In the genomic region with DNA sequence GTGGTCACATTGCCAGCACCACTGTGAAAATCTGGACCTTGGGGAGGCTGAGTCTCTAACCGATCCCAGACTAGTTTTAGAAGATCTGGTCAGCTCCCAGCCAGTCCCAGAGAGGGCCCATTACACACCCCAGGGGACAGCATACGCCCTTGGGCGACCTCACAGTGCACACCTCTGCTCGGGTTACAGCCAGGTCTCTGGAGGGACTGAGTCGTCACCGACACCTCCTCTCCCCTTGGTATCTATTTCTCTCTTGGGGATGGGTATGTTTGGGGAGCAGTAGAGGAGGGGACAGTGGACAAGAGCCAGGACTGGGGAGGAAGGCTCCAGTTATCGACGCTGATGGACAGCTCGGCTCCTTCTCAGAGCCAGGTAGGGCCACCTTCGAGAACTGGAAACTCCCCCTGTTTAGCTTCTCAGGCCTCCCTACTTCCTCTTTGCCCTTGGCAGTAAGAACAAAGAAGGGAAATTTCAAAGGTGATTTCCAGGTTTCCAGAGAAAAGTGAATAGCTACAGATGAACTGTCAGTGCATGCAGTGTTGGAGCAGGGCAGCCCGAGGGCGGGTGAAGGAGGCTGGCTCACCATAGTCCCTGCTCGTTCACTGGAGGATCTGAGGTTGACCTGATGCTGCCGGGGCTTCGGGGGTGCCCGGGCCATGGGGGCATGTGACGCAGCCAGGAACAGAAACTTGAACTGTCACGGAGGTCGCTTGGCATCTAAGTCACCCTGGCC, we compare ENCODE assay signal across 9 cellular contexts. TPM values are rescaled to one million over a fixed set of nuclear protein-coding genes. Genes with fewer than 3 reads are reported as not detected.
DNase-seq lines count a peak whose midpoint lies in the region; ATAC-seq, FAIRE-seq and TF ChIP-seq lines count a peak whose summit lies in the region.
"Had no signal": no experiment of that assay in that cellular context is flagged by ENCODE, and none has a peak within 500 bp of the region (broad histone marks: within the 10 kb centered on the region; RNA-seq: fewer than 3 reads in every experiment).

No MANE protein-coding gene starts in this region.

- in situ Hi-C loops in gastrocnemius medialis (cut with MboI; ENCODE audit: low sequenced_read_pairs in 4 of 4): no loop called here

- H3K36me3 ChIP-seq in HEK293 (ENCODE audit: control insufficient read depth in 2 of 2, insufficient read depth in 1 of 2, low read length in 2 of 2): no peaks in the 10 kb centered on the region
- H3K36me3 ChIP-seq in ascending aorta: no peaks in the 10 kb centered on the region
- H3K36me3 ChIP-seq in gastrocnemius medialis: no peaks in the 10 kb centered on the region

- peaks cover 19% of the 10 kb centered on the region for H3K4me1 Mint-ChIP-seq in glutamatergic neuron (ENCODE audit: low read depth, unreplicated experiment)

- H3K27me3 Mint-ChIP-seq in glutamatergic neuron (ENCODE audit: unreplicated experiment): peaks cover 11% of the 10 kb centered on the region

- H3K36me3 Mint-ChIP-seq in glutamatergic neuron (ENCODE audit: unreplicated experiment): no peaks in the 10 kb centered on the region

- H3K4me1 ChIP-seq in HEK293 (ENCODE audit: control insufficient read depth, insufficient read depth, low read length) (no peaks in the 10 kb centered on the region), ascending aorta (peaks cover 2 to 19% of the 10 kb centered on the region in 2 donors), gastrocnemius medialis (peaks cover 24 to 29% of the 10 kb centered on the region in 2 donors)

- intact Hi-C loops in ascending aorta (cut with DNase I) (loop anchor here (10.0 kb wide), 1 partner anchor 609 kb away; a partner anchor contains a TSS), gastrocnemius medialis (cut with DNase I; ENCODE audit: low total_unique reads) (no loop called here)

- H3K9me3 ChIP-seq in HEK293 (ENCODE audit: control insufficient read depth, insufficient read depth, low read depth, low read length) (no peaks in the 10 kb centered on the region), ascending aorta (no peaks in the 10 kb centered on the region), gastrocnemius medialis (no peaks in the 10 kb centered on the region)

- H3K27me3 ChIP-seq in ascending aorta (no peaks in the 10 kb centered on the region), gastrocnemius medialis (no peaks in the 10 kb centered on the region)

- peak in 1 of 2 donors; percentile 29 for ATAC-seq in gastrocnemius medialis

- no peak for TF ChIP-seq POLR2A in gastrocnemius medialis (IDR thresholded peaks at IDR 0.05)

- no peak for FAIRE-seq in RCC 7860 (lab: Jason Lieb, UNC)

- H3K4me3 Mint-ChIP-seq in glutamatergic neuron (ENCODE audit: unreplicated experiment): no peak overlapping the region

- H3K4me3 ChIP-seq in HEK293 (ENCODE audit: low read depth, low read length) (no peak overlapping the region), ascending aorta (no peak overlapping the region), gastrocnemius medialis (no peak overlapping the region)

- CTCF ChIA-PET in HEK293 (lab: Yijun Ruan, JAX): interaction anchor here (2.3 kb wide), 1 partner anchor 16 kb away, joined by 7 read pairs; a partner anchor contains a TSS

- TF ChIP-seq CTCF in HEK293 (tag by site-specific recombination; IDR thresholded peaks at IDR 0.05): no peak
- TF ChIP-seq CTCF in ascending aorta (IDR thresholded peaks at IDR 0.05): no peak
- TF ChIP-seq CTCF in gastrocnemius medialis (IDR thresholded peaks at IDR 0.05 in 4 of 5, conservative IDR thresholded peaks at IDR 0.05 in 1 of 5): no peak
- no peak for TF ChIP-seq CTCF in glutamatergic neuron (IDR thresholded peaks at IDR 0.05; ENCODE audit: partially characterized antibody, unreplicated experiment)

- H3K27ac Mint-ChIP-seq in glutamatergic neuron (ENCODE audit: unreplicated experiment): no peak overlapping the region

- peaks cover 10% of the 10 kb centered on the region for H3K9me3 Mint-ChIP-seq in glutamatergic neuron (ENCODE audit: unreplicated experiment)

- peak; percentile 49 for DNase-seq in DMS53 (lab: John Stamatoyannopoulos, UW)
- no peak for DNase-seq in DMS53 treated with DMSO at 0.1 percent for 48 hours (lab: John Stamatoyannopoulos, UW; ENCODE audit: unreplicated experiment)
- no peak for DNase-seq in ascending aorta (ENCODE audit: low spot score in 2 of 2)
- DNase-seq in gastrocnemius medialis: no peak
- no peak for DNase-seq in glutamatergic neuron
- DNase-seq in RCC 7860 (ENCODE audit: low spot score): no peak
- DNase-seq in effector CD4-positive, alpha-beta T cell: no peak

- POLR2A ChIA-PET in HEK293 (lab: Yijun Ruan, JAX): interaction anchor here (2.1 kb wide), 1 partner anchor 16 kb away, joined by 6 read pairs; a partner anchor contains a TSS

- H3K27ac ChIP-seq in HEK293 (ENCODE audit: extremely low read depth, low read depth, low read length) (no peak overlapping the region), ascending aorta (peak overlapping the region; percentile 58 to 61), gastrocnemius medialis (peak overlapping the region; percentile 67 to 75 (median 70))
- H3K27ac ChIP-seq: 22Rv1 had no signal

TF ChIP-seq in HEK293, 187 proteins besides CTCF, POLR2A, EP300 and RAD21:
- TF ChIP-seq GLIS1 (tag by site-specific recombination; IDR thresholded peaks at IDR 0.05): peak; percentile 25; the same call in 1 of the 2 replicates
- TF ChIP-seq ZNF223 (tag by site-specific recombination; IDR thresholded peaks at IDR 0.05): no peak
- TF ChIP-seq ZNF530 (tag by site-specific recombination; IDR thresholded peaks at IDR 0.05; ENCODE audit: low read depth): no peak
- TF ChIP-seq, protein P1, sequence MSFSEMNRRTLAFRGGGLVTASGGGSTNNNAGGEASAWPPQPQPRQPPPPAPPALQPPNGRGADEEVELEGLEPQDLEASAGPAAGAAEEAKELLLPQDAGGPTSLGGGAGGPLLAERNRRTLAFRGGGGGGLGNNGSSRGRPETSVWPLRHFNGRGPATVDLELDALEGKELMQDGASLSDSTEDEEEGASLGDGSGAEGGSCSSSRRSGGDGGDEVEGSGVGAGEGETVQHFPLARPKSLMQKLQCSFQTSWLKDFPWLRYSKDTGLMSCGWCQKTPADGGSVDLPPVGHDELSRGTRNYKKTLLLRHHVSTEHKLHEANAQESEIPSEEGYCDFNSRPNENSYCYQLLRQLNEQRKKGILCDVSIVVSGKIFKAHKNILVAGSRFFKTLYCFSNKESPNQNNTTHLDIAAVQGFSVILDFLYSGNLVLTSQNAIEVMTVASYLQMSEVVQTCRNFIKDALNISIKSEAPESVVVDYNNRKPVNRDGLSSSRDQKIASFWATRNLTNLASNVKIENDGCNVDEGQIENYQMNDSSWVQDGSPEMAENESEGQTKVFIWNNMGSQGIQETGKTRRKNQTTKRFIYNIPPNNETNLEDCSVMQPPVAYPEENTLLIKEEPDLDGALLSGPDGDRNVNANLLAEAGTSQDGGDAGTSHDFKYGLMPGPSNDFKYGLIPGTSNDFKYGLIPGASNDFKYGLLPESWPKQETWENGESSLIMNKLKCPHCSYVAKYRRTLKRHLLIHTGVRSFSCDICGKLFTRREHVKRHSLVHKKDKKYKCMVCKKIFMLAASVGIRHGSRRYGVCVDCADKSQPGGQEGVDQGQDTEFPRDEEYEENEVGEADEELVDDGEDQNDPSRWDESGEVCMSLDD (tag by site-specific recombination; IDR thresholded peaks at IDR 0.05): no peak

RNA-seq across cellular contexts. Expression of a gene that starts 4.4 kb away (rescaled TPM):
- 56.9 TPM for total RNA-seq in ascending aorta
- 1 to 10 TPM; 3.2 to 8.6 (median 6.5) TPM for total RNA-seq in gastrocnemius medialis
- 119 TPM for total RNA-seq in glutamatergic neuron (ENCODE audit: unreplicated experiment)

RNA-seq across cellular contexts. Expression of a gene that starts 16.4 kb away (rescaled TPM):
- total RNA-seq in ascending aorta (2.3 TPM), gastrocnemius medialis (10 to 100 TPM; 25.8 to 50.6 (median 43.8) TPM), glutamatergic neuron (ENCODE audit: unreplicated experiment) (25.7 TPM)

RNA-seq across cellular contexts. Expression of a gene that starts 30.4 kb away (rescaled TPM):
- total RNA-seq in ascending aorta: 4.0 TPM
- 1,000 to 10,000 TPM in 2 of 4 donors, 100 to 1,000 TPM in 2; 642 to 1,565 (median 923) TPM for total RNA-seq in gastrocnemius medialis
- 5.7 TPM for total RNA-seq in glutamatergic neuron (ENCODE audit: unreplicated experiment)

RNA-seq across cellular contexts. Expression of a gene that starts 58.2 kb away (rescaled TPM):
- total RNA-seq in ascending aorta: 24.5 TPM
- total RNA-seq in gastrocnemius medialis: 1 to 10 TPM; 3.3 to 9.8 (median 8.6) TPM
- total RNA-seq in glutamatergic neuron (ENCODE audit: unreplicated experiment): 22.3 TPM

Comparison
In these comparisons a context has a peak if more than half of its experiments do, and no peak if none do; other contexts are left out.
1. RNA of a gene that starts 30.4 kb away (total RNA-seq): 642 to 1,565 TPM in gastrocnemius medialis; 5.7 TPM in glutamatergic neuron (single experiment) and 4.0 TPM in ascending aorta (single experiment); every median in the first group is over 10 times any median in the second.